In the genomic region with DNA sequence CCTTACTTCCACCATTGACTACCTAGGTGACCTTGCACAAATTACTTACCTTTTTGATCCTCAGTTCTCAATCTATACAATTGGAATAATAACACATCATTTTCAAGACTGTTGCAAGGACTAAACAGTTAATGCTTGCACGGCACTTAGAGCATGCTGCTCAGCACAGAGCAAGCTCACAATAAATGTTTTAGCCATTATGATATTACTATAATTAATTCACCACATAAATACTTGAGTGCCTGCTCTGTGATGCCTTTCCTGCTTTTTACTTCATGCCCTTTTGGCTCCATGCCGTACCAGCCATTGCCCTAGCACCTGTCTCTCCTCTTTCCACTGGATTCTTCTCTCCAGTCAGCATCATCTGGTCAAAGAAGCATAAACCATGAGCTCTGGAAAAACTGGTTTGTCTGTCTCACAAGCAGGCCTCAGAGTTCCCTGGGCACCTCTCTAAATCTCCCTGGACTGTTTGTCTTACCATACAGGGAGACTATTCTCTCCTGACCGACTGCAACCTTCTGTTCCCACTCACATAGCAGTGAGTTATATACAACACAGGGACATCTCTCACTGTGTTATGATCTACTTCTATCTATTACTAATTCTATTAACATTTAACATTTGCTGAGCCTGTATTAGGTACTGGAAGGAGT, we compare ENCODE assay signal across 13 cellular contexts.
"Had no signal": no experiment of that assay in that cellular context is flagged by ENCODE, and none has a peak within 500 bp of the region (broad histone marks: within the 10 kb centered on the region; RNA-seq: fewer than 3 reads in every experiment).

No MANE protein-coding gene starts in this region.

- ATAC-seq: left colon; naive thymus-derived CD8-positive, alpha-beta T cell; stimulated activated effector memory CD8-positive, alpha-beta T cell treated with anti-CD3 and anti-CD28 coated beads, Interleukin-12 subunit alpha, Interleukin-12 subunit beta, amount 100 ng/mL, for 72 hours had no signal

- H3K27me3 ChIP-seq: neutrophil had no signal

- H3K27ac ChIP-seq: epithelial cell of prostate, neutrophil, parathyroid adenoma, thoracic aorta had no signal

- H3K4me1 ChIP-seq: parathyroid adenoma had no signal

- H3K36me3 ChIP-seq: neutrophil, thoracic aorta had no signal

- DNase-seq: activated B cell treated with CpG ODN at 0.5 μM for 24 hours; activated CD4-positive, alpha-beta T cell treated with anti-CD3 and anti-CD28 coated beads, Interleukin-2, amount 10 ng/mL, durations not matched to agents 24 days and 14 days; activated naive CD4-positive, alpha-beta T cell; aorta; effector memory CD4-positive, alpha-beta T cell; foreskin melanocyte; left colon; naive thymus-derived CD8-positive, alpha-beta T cell had no signal

- H3K4me3 ChIP-seq: thoracic aorta had no signal

- H3K9me3 ChIP-seq: neutrophil, thoracic aorta had no signal
